Comparison of ENCODE assay signal across 1 cellular context in the genomic region with DNA sequence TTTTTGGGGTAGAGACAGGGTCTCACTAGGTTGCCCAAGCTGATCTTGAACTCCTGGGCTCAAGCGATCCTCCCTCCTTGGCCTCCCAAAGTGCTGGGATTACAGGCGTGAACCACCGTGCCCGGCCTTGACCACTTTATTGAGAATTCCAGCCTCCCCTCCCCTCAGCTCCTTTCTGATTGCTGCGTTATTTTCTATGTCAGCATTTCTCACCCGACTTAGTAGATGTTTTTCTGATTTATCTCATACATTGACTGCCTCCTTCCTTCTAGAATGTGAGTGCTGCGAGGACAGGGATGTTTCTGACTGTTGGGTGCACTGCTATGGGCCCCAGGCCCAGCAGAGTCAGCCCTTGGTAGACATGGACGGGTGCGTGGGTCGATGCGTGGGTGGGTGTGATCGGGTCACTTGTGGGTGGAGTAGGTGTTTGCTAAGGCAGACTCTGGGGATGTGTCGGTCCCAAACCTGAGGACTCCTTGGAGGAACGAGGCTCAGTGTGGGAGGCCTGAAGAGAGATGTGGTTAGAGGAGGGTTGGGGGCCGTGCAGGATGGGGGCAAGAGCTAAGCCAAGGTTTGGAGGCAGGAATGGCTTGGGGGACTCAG.
TF ChIP-seq lines count a peak whose summit lies in the region.

No MANE protein-coding gene starts in this region.

TF ChIP-seq in WTC11, 78 proteins besides CTCF, POLR2A, EP300 and RAD21:
- TF ChIP-seq, protein P1, sequence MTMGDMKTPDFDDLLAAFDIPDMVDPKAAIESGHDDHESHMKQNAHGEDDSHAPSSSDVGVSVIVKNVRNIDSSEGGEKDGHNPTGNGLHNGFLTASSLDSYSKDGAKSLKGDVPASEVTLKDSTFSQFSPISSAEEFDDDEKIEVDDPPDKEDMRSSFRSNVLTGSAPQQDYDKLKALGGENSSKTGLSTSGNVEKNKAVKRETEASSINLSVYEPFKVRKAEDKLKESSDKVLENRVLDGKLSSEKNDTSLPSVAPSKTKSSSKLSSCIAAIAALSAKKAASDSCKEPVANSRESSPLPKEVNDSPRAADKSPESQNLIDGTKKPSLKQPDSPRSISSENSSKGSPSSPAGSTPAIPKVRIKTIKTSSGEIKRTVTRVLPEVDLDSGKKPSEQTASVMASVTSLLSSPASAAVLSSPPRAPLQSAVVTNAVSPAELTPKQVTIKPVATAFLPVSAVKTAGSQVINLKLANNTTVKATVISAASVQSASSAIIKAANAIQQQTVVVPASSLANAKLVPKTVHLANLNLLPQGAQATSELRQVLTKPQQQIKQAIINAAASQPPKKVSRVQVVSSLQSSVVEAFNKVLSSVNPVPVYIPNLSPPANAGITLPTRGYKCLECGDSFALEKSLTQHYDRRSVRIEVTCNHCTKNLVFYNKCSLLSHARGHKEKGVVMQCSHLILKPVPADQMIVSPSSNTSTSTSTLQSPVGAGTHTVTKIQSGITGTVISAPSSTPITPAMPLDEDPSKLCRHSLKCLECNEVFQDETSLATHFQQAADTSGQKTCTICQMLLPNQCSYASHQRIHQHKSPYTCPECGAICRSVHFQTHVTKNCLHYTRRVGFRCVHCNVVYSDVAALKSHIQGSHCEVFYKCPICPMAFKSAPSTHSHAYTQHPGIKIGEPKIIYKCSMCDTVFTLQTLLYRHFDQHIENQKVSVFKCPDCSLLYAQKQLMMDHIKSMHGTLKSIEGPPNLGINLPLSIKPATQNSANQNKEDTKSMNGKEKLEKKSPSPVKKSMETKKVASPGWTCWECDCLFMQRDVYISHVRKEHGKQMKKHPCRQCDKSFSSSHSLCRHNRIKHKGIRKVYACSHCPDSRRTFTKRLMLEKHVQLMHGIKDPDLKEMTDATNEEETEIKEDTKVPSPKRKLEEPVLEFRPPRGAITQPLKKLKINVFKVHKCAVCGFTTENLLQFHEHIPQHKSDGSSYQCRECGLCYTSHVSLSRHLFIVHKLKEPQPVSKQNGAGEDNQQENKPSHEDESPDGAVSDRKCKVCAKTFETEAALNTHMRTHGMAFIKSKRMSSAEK (CRISPR knock-in tag; IDR thresholded peaks at IDR 0.05; ENCODE audit: borderline replicate concordance), result no peak
- TF ChIP-seq, protein P2, sequence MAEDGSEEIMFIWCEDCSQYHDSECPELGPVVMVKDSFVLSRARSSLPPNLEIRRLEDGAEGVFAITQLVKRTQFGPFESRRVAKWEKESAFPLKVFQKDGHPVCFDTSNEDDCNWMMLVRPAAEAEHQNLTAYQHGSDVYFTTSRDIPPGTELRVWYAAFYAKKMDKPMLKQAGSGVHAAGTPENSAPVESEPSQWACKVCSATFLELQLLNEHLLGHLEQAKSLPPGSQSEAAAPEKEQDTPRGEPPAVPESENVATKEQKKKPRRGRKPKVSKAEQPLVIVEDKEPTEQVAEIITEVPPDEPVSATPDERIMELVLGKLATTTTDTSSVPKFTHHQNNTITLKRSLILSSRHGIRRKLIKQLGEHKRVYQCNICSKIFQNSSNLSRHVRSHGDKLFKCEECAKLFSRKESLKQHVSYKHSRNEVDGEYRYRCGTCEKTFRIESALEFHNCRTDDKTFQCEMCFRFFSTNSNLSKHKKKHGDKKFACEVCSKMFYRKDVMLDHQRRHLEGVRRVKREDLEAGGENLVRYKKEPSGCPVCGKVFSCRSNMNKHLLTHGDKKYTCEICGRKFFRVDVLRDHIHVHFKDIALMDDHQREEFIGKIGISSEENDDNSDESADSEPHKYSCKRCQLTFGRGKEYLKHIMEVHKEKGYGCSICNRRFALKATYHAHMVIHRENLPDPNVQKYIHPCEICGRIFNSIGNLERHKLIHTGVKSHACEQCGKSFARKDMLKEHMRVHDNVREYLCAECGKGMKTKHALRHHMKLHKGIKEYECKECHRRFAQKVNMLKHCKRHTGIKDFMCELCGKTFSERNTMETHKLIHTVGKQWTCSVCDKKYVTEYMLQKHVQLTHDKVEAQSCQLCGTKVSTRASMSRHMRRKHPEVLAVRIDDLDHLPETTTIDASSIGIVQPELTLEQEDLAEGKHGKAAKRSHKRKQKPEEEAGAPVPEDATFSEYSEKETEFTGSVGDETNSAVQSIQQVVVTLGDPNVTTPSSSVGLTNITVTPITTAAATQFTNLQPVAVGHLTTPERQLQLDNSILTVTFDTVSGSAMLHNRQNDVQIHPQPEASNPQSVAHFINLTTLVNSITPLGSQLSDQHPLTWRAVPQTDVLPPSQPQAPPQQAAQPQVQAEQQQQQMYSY (CRISPR knock-in tag; IDR thresholded peaks at IDR 0.05), result peak; percentile 26; the same call in 1 of the 2 replicates
